In genomic region chr13:48233886-48234488, GRCh38 we compare ENCODE assay signal across 8 cellular contexts. TPM values are rescaled to one million over a fixed set of nuclear protein-coding genes. Genes with fewer than 3 reads are reported as not detected.
DNase-seq lines count a peak whose midpoint lies in the region; ATAC-seq and TF ChIP-seq lines count a peak whose summit lies in the region.

No MANE protein-coding gene starts in this region.

- peaks cover 4% of the 10 kb centered on the region for H3K79me1 ChIP-seq in mesenchymal stem cell (replicated peaks; ENCODE audit: low read length, poor library complexity, severe bottlenecking)

- H3K4me3 ChIP-seq in GM12865 (ENCODE audit: low read depth, low read length) (peak overlapping the region; percentile 98), MG63 (peak overlapping the region; percentile 87), colonic mucosa (peak overlapping the region; percentile 94), mesenchymal stem cell (ENCODE audit: insufficient read depth in 1 of 2, low read depth in 1 of 2, low read length in 2 of 2) (peak overlapping the region; percentile 93 to 97), uterus (peak overlapping the region; percentile 96 to 98)

- no peak overlapping the region for H3K23ac ChIP-seq in mesenchymal stem cell (ENCODE audit: low read length in 2 of 2)

- no peak overlapping the region for H2AK5ac ChIP-seq in mesenchymal stem cell (ENCODE audit: low read length, severe bottlenecking)

- H3K9ac ChIP-seq in colonic mucosa (ENCODE audit: low read depth in 2 of 2, low read length in 2 of 2) (peak overlapping the region; percentile 99), mesenchymal stem cell (ENCODE audit: low read length) (peak overlapping the region; percentile 98)

- H3K4me1 ChIP-seq in colonic mucosa: no peaks in the 10 kb centered on the region
- H3K4me1 ChIP-seq in mesenchymal stem cell (ENCODE audit: control insufficient read depth, insufficient read depth, low read depth, low read length): peaks cover 9% of the 10 kb centered on the region
- peaks cover 0 to 6% of the 10 kb centered on the region in 2 donors for H3K4me1 ChIP-seq in uterus

- WGBS in mesenchymal stem cell: 5% methylated on average over 8 of the region's 12 CpGs

- H4K91ac ChIP-seq in mesenchymal stem cell (ENCODE audit: low read length): no peak overlapping the region

- no peak overlapping the region for H2BK15ac ChIP-seq in mesenchymal stem cell (ENCODE audit: low read depth, poor library complexity, severe bottlenecking)

- no peaks in the 10 kb centered on the region for H3K27me3 ChIP-seq in MG63
- H3K27me3 ChIP-seq in colonic mucosa: no peaks in the 10 kb centered on the region
- H3K27me3 ChIP-seq in mesenchymal stem cell (ENCODE audit: control insufficient read depth in 1 of 2, insufficient read depth in 1 of 2, low read length in 2 of 2): no peaks in the 10 kb centered on the region
- H3K27me3 ChIP-seq in uterus: no peaks in the 10 kb centered on the region

- no peak overlapping the region for H2AFZ ChIP-seq in mesenchymal stem cell (ENCODE audit: low read depth, low read length)

- no peak for TF ChIP-seq CTCF in GM12865 (IDR thresholded peaks at IDR 0.05; ENCODE audit: insufficient read depth, low read depth, low read length, missing control alignments)
- no peak for TF ChIP-seq CTCF in colonic mucosa (IDR thresholded peaks at IDR 0.05)
- TF ChIP-seq CTCF in uterus (IDR thresholded peaks at IDR 0.05): no peak

- H3K9me3 ChIP-seq in MG63: no peaks in the 10 kb centered on the region
- H3K9me3 ChIP-seq in colonic mucosa: no peaks in the 10 kb centered on the region
- no peaks in the 10 kb centered on the region for H3K9me3 ChIP-seq in mesenchymal stem cell (ENCODE audit: control insufficient read depth, low read length)
- no peaks in the 10 kb centered on the region for H3K9me3 ChIP-seq in uterus

- intact Hi-C loops in colonic mucosa (cut with DNase I) (loop anchor here (10.0 kb wide), 1 partner anchor 71 kb away; the partner anchor contains the start of gene RB1), uterus (cut with DNase I; ENCODE audit: low total_unique reads) (loop anchor here (10.0 kb wide), 1 partner anchor 71 kb away; the partner anchor contains the start of gene RB1)

- H3K36me3 ChIP-seq in MG63 (no peaks in the 10 kb centered on the region; the same call in 1 of the 2 replicates), colonic mucosa (no peaks in the 10 kb centered on the region), mesenchymal stem cell (ENCODE audit: control insufficient read depth in 1 of 2, insufficient read depth in 2 of 2, low read depth in 1 of 2, low read length in 2 of 2) (peaks cover 0 to 13% of the 10 kb centered on the region in 2 experiments), uterus (no peaks in the 10 kb centered on the region)

- H3K14ac ChIP-seq in mesenchymal stem cell (ENCODE audit: low read length in 2 of 2): peak overlapping the region in 1 of 2 experiments; percentile 36

- no peak for ATAC-seq in GM18870 (IDR thresholded peaks at IDR 0.05; ENCODE audit: unreplicated experiment)
- no peak for ATAC-seq in HG03521 (IDR thresholded peaks at IDR 0.05; ENCODE audit: unreplicated experiment)

- H2BK120ac ChIP-seq in mesenchymal stem cell (ENCODE audit: low read depth, low read length): no peak overlapping the region

- H4K8ac ChIP-seq in mesenchymal stem cell (ENCODE audit: low read length): no peak overlapping the region

- H2BK12ac ChIP-seq in mesenchymal stem cell (ENCODE audit: low read length in 2 of 2): no peak overlapping the region

- peak overlapping the region; percentile 57 for H3K4me2 ChIP-seq in mesenchymal stem cell (ENCODE audit: low read length, poor library complexity, severe bottlenecking)

- H3K27ac ChIP-seq in colonic mucosa (peak overlapping the region; percentile 100), mesenchymal stem cell (ENCODE audit: low read length, poor library complexity, severe bottlenecking) (peak overlapping the region; percentile 78), uterus (peak overlapping the region; percentile 99 to 100)

- no peak overlapping the region for H2BK5ac ChIP-seq in mesenchymal stem cell (ENCODE audit: low read depth, low read length, poor library complexity, severe bottlenecking)

- no peak for TF ChIP-seq POLR2A in uterus (IDR thresholded peaks at IDR 0.05)

- DNase-seq in GM12865 (ENCODE audit: low read depth) (peak; percentile 60), MG63 (no peak), colonic mucosa (no peak), mesenchymal stem cell (peak; percentile 79), uterus (no peak), KG1 (lab: John Stamatoyannopoulos, UW) (no peak)

- peak overlapping the region in 1 of 2 experiments; percentile 83 for H3K4ac ChIP-seq in mesenchymal stem cell (ENCODE audit: low read depth in 1 of 2, low read length in 2 of 2)

- peak overlapping the region in 1 of 2 experiments; percentile 53 for H3K18ac ChIP-seq in mesenchymal stem cell (ENCODE audit: low read depth in 1 of 2, low read length in 2 of 2)

RNA-seq across cellular contexts. Expression of gene ITM2B, which starts 1.0 kb away (rescaled TPM):
- 39.7 and 47.3 TPM in 2 replicates for total RNA-seq in MG63 (2014; rRNA removed; shearing (Covaris generic); ENCODE audit: low replicate concordance)
- total RNA-seq in colonic mucosa (100 to 1,000 TPM; 257 to 456 TPM), uterus (100 to 1,000 TPM; 326 to 725 (median 565) TPM)
- polyA plus RNA-seq in mesenchymal stem cell (2013, experiment 1 of 2): 356 TPM
- polyA plus RNA-seq in mesenchymal stem cell (2013, experiment 2 of 2): 375 TPM

Comparison
In these comparisons a context has a peak if more than half of its experiments do, and no peak if none do; other contexts are left out.
1. DNase-seq: peak in GM12865 (single experiment) and mesenchymal stem cell (single experiment); none in MG63 (single experiment), colonic mucosa (single experiment), uterus (0 of 2) and KG1 (single experiment).
2. Peak in every context shown above with its lines, with median percentiles within 50 percentile points of each other: H3K4me3 ChIP-seq and H3K27ac ChIP-seq.